8 cellular contexts compared by ENCODE assay signal in the genomic region with DNA sequence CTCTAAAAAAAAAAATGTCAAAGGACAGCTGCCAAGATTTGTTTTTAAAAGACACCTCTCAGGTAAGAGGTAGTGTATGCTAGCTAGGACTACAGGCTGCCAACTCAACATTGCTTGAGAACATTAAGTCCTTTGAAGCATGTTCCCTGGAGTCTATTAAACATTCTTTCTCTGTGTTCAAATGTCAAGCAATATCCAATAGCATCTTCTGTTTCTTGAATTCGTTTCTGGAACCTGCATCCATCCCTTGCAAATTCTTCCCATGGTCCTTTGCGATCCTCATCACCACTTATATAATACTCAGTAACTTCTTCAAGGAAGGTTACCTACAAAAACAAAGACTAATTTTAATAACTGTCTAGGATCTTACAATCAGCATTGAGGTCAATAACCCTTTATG. TPM values are rescaled to one million over a fixed set of nuclear protein-coding genes. Genes with fewer than 3 reads are reported as not detected.
DNase-seq lines count a peak whose midpoint lies in the region; ATAC-seq and TF ChIP-seq lines count a peak whose summit lies in the region.

No MANE protein-coding gene starts in this region.

- no peak for TF ChIP-seq POLR2A in vagina (IDR thresholded peaks at IDR 0.05)
- no peak for TF ChIP-seq POLR2A in erythroblast (IDR thresholded peaks at IDR 0.05; ENCODE audit: low read length)

- H3K27me3 Mint-ChIP-seq in stimulated activated naive CD8-positive, alpha-beta T cell treated with anti-CD3 and anti-CD28 coated beads, Interleukin-15, Interleukin-2, amounts not matched to agents 100 ng/mL and 50 ng/mL, for 24 hours = no peaks in the 10 kb centered on the region
- H3K27me3 Mint-ChIP-seq in activated naive CD8-positive, alpha-beta T cell treated with anti-CD3 and anti-CD28 coated beads for 36 hours = no peaks in the 10 kb centered on the region
- H3K27me3 Mint-ChIP-seq in Caco-2 (ENCODE audit: insufficient read depth, unreplicated experiment) = no peaks in the 10 kb centered on the region

- H3K4me1 Mint-ChIP-seq in stimulated activated naive CD8-positive, alpha-beta T cell treated with anti-CD3 and anti-CD28 coated beads, Interleukin-15, Interleukin-2, amounts not matched to agents 100 ng/mL and 50 ng/mL, for 24 hours (ENCODE audit: low read depth) = peaks cover 36% of the 10 kb centered on the region
- H3K4me1 Mint-ChIP-seq in activated naive CD8-positive, alpha-beta T cell treated with anti-CD3 and anti-CD28 coated beads for 36 hours = peaks cover 19% of the 10 kb centered on the region
- peaks cover 3% of the 10 kb centered on the region for H3K4me1 Mint-ChIP-seq in Caco-2 (ENCODE audit: low read depth, unreplicated experiment)

- peak overlapping the region; percentile 95 for H3K4me3 Mint-ChIP-seq in stimulated activated naive CD8-positive, alpha-beta T cell treated with anti-CD3 and anti-CD28 coated beads, Interleukin-15, Interleukin-2, amounts not matched to agents 100 ng/mL and 50 ng/mL, for 24 hours
- peak overlapping the region; percentile 99 for H3K4me3 Mint-ChIP-seq in activated naive CD8-positive, alpha-beta T cell treated with anti-CD3 and anti-CD28 coated beads for 36 hours
- H3K4me3 Mint-ChIP-seq in Caco-2 (ENCODE audit: unreplicated experiment) = no peak overlapping the region

- TF ChIP-seq CTCF in vagina (IDR thresholded peaks at IDR 0.05) = no peak
- no peak for TF ChIP-seq CTCF in Caco-2 (IDR thresholded peaks at IDR 0.05; ENCODE audit: insufficient read depth in 1 of 2, low read depth in 1 of 2, low read length in 1 of 2, severe bottlenecking in 1 of 2, unreplicated experiment in 1 of 2)

- no peaks in the 10 kb centered on the region for H3K9me3 Mint-ChIP-seq in stimulated activated naive CD8-positive, alpha-beta T cell treated with anti-CD3 and anti-CD28 coated beads, Interleukin-15, Interleukin-2, amounts not matched to agents 100 ng/mL and 50 ng/mL, for 24 hours
- no peaks in the 10 kb centered on the region for H3K9me3 Mint-ChIP-seq in activated naive CD8-positive, alpha-beta T cell treated with anti-CD3 and anti-CD28 coated beads for 36 hours
- H3K9me3 Mint-ChIP-seq in Caco-2 (ENCODE audit: unreplicated experiment) = no peaks in the 10 kb centered on the region

- intact Hi-C loops in vagina (cut with DNase I) (no loop called here), Caco-2 (cut with micrococcal nuclease; ENCODE audit: unreplicated experiment) (no loop called here)

- peaks cover 0 to 32% of the 10 kb centered on the region in 2 donors for H3K36me3 ChIP-seq in vagina
- H3K36me3 ChIP-seq in Caco-2 (ENCODE audit: control insufficient read depth, insufficient read depth, low read length) = peaks cover 2% of the 10 kb centered on the region

- ATAC-seq in stimulated activated naive CD8-positive, alpha-beta T cell treated with anti-CD3 and anti-CD28 coated beads, Interleukin-15, Interleukin-2, amounts not matched to agents 100 U/mL and 50 U/mL, for 24 hours = no peak

- no TSS peak for BruUV-seq in Caco-2 (replicated peaks; lab: Mats Ljungman, UMichigan)

- no peaks in the 10 kb centered on the region for H3K27me3 ChIP-seq in vagina
- H3K27me3 ChIP-seq in Caco-2 (replicated peaks; ENCODE audit: control insufficient read depth, insufficient read depth, low read length) = no peaks in the 10 kb centered on the region

- H3K4me1 ChIP-seq in vagina = peaks cover 61% of the 10 kb centered on the region
- H3K4me1 ChIP-seq in Caco-2 = peaks cover 4% of the 10 kb centered on the region; the same call in 1 of the 2 replicates

- no peak overlapping the region for H3K27ac Mint-ChIP-seq in stimulated activated naive CD8-positive, alpha-beta T cell treated with anti-CD3 and anti-CD28 coated beads, Interleukin-15, Interleukin-2, amounts not matched to agents 100 ng/mL and 50 ng/mL, for 24 hours
- H3K27ac Mint-ChIP-seq in activated naive CD8-positive, alpha-beta T cell treated with anti-CD3 and anti-CD28 coated beads for 36 hours = peak overlapping the region; percentile 70
- H3K27ac Mint-ChIP-seq in Caco-2 (ENCODE audit: unreplicated experiment) = no peak overlapping the region

- H3K4me3 ChIP-seq in vagina (peak overlapping the region in 1 of 2 donors; percentile 98), Caco-2 (ENCODE audit: low read depth, low read length) (no peak overlapping the region)

- H3K9me3 ChIP-seq in vagina = no peaks in the 10 kb centered on the region
- H3K9me3 ChIP-seq in Caco-2 = no peaks in the 10 kb centered on the region

- no peak for DNase-seq in stimulated activated naive CD8-positive, alpha-beta T cell treated with anti-CD3 and anti-CD28 coated beads, Interleukin-15, Interleukin-2, amounts not matched to agents 100 U/mL and 50 U/mL, for 24 hours
- no peak for DNase-seq in activated naive CD8-positive, alpha-beta T cell treated with anti-CD3 and anti-CD28 coated beads for 36 hours
- DNase-seq in medulla oblongata (ENCODE audit: extremely low spot score) (peak; percentile 9), vagina (ENCODE audit: extremely low spot score in 2 of 2) (peak in 1 of 2 donors; percentile 1), erythroblast (lab: John Stamatoyannopoulos, UW) (no peak), COLO668 (lab: John Stamatoyannopoulos, UW; ENCODE audit: unreplicated experiment) (no peak), Caco-2 (no peak)

- POLR2A ChIA-PET in Caco-2 (lab: Charles Lee) = no interaction called here

- H3K27ac ChIP-seq in vagina = peak overlapping the region; percentile 6

- CTCF ChIA-PET in Caco-2 (lab: Charles Lee) = interaction anchor here (0.7 kb wide), 1 partner anchor 258 kb away, joined by 3 read pairs; no protein-coding TSS in a partner anchor

- H3K36me3 Mint-ChIP-seq in stimulated activated naive CD8-positive, alpha-beta T cell treated with anti-CD3 and anti-CD28 coated beads, Interleukin-15, Interleukin-2, amounts not matched to agents 100 ng/mL and 50 ng/mL, for 24 hours (ENCODE audit: low read depth) = peaks cover 84% of the 10 kb centered on the region
- H3K36me3 Mint-ChIP-seq in activated naive CD8-positive, alpha-beta T cell treated with anti-CD3 and anti-CD28 coated beads for 36 hours = peaks cover 57% of the 10 kb centered on the region
- H3K36me3 Mint-ChIP-seq in Caco-2 (ENCODE audit: insufficient read depth, unreplicated experiment) = peaks cover 82% of the 10 kb centered on the region

RNA-seq across cellular contexts. Expression of gene PPP1R15B, which starts 5.6 kb away (rescaled TPM):
- 10 to 100 TPM; 78.6 to 79.9 TPM for total RNA-seq in activated naive CD8-positive, alpha-beta T cell treated with anti-CD3 and anti-CD28 coated beads for 36 hours
- total RNA-seq in vagina (42.0 TPM), Caco-2 (2022) (46.3 and 48.4 TPM in 2 replicates)

RNA-seq across cellular contexts. Expression of gene PLEKHA6, which starts 46.3 kb away (rescaled TPM):
- total RNA-seq in activated naive CD8-positive, alpha-beta T cell treated with anti-CD3 and anti-CD28 coated beads for 36 hours = 1 to 10 TPM in 1 of 2 experiments, under 1 TPM in 1; 0.74 to 1.5 TPM
- total RNA-seq in vagina (15.0 TPM), Caco-2 (2022) (18.8 and 21.8 TPM in 2 replicates)
